7 cellular contexts compared by ENCODE assay signal in the genomic region with DNA sequence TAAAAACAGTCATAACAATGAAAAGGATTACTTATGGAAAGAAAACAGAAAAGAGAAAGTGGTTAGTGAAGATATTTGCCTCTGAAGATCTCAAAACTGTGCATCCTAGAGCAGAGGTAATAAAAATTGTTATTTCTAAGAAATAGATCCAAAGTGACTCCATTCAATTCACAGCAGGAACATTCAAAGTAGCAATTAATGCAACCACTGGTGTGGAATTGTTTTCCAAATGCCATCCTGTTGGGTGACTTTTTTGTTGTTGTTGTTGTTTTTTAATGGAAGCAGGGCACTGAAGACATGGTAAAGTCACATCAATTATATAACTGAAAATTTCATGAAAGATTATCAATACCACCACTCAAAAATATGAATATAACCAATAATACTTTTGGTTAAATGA.
"Had no signal": no experiment of that assay in that cellular context is flagged by ENCODE, and none has a peak within 500 bp of the region (broad histone marks: within the 10 kb centered on the region; RNA-seq: fewer than 3 reads in every experiment).

No MANE protein-coding gene starts in this region.

- H3K4me3 ChIP-seq: GM12878 had no signal

- FAIRE-seq: G401.6, GM12878, GM12891, GM18507, GM19239 had no signal

- DNase-seq: GDM1, GF-D8 had no signal

- ATAC-seq: GM12878 had no signal
